ENCODE assay signal across 8 cellular contexts in the genomic region with DNA sequence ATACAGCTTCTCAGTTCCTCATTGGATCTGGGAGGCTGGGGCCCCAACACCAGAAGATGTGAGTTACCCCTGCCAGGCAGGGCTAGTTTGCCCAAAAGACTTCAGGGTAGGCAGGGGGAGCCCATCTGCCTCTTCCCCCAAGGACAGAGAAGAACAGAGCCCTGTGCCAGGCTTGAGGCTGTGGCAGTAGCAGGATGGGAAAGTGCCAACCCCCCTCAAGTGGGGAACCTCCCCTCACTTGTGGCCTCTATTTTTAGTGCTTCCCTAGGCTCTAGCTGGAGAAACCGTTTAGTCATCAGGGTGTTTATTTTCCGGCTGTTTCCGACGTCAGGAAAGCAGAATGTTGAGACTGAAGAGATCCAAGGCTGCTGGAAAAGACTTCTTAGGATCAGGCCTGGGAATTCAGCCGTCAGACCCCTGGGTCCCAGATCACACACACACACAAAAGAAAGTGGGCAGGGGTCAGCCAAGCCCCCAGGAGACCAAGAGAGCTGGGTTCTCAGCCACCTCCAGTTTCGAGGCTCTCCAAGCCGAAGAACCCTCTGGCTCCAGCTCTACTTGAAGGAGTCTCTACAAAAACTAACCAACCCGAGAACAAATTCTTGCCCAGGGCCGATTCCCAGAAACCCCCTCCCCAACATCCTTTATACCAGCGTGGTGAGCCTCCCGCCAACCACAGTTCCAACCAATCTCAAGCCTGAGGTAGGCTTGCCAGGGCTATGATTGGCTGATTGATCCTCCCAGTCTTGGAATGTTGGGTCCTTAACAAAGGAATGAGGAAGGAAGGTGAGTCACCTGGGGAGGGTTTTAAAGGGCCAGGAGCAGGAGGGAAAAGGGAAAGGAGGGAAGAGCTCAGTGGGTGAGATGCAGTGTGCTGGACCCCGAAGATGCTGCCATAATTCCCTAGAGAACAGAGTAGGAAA. TPM values are rescaled to one million over a fixed set of nuclear protein-coding genes. Genes with fewer than 3 reads are reported as not detected.
DNase-seq lines count a peak whose midpoint lies in the region; ATAC-seq and TF ChIP-seq lines count a peak whose summit lies in the region.

No MANE protein-coding gene starts in this region.

- peaks cover 25% of the 10 kb centered on the region for H3K79me2 ChIP-seq in Karpas-422 (ENCODE audit: low read length)

- CTCF ChIA-PET in CD4-positive, alpha-beta memory T cell (lab: Charles Lee; ENCODE audit: partially characterized antibody), result interaction anchor here (0.8 to 11.5 kb wide), 5 partner anchors 17 to 124 kb away, joined by 3 to 257 read pairs (median 4); partner anchors contain the start of gene GPATCH4

- H3K9me3 ChIP-seq in CD4-positive, alpha-beta memory T cell (ENCODE audit: control insufficient read depth in 1 of 2, low read length in 2 of 2), result no peaks in the 10 kb centered on the region
- H3K9me3 ChIP-seq in Karpas-422 (ENCODE audit: low read length), result no peaks in the 10 kb centered on the region

- peaks cover 47 to 76% (median 57%) of the 10 kb centered on the region in 4 donors for H3K4me1 Mint-ChIP-seq in CD4-positive, alpha-beta memory T cell
- peaks cover 70% of the 10 kb centered on the region for H3K4me1 Mint-ChIP-seq in activated naive CD8-positive, alpha-beta T cell (ENCODE audit: low read depth)
- peaks cover 30% of the 10 kb centered on the region for H3K4me1 Mint-ChIP-seq in glutamatergic neuron (ENCODE audit: low read depth, unreplicated experiment)

- no peak for TF ChIP-seq CTCF in glutamatergic neuron (IDR thresholded peaks at IDR 0.05; ENCODE audit: partially characterized antibody, unreplicated experiment)

- peak overlapping the region; percentile 32; the same call in 1 of the 2 replicates for H2AFZ ChIP-seq in Karpas-422 (ENCODE audit: low read length)

- no peak for ATAC-seq in HG03139 (IDR thresholded peaks at IDR 0.05; ENCODE audit: unreplicated experiment)

- H3K27me3 Mint-ChIP-seq in CD4-positive, alpha-beta memory T cell, result peaks cover 0 to 2% of the 10 kb centered on the region in 2 donors
- no peaks in the 10 kb centered on the region for H3K27me3 Mint-ChIP-seq in activated naive CD8-positive, alpha-beta T cell
- peaks cover 28% of the 10 kb centered on the region for H3K27me3 Mint-ChIP-seq in glutamatergic neuron (ENCODE audit: unreplicated experiment)

- H3K36me3 Mint-ChIP-seq in CD4-positive, alpha-beta memory T cell, result peaks cover 0 to 23% of the 10 kb centered on the region in 2 donors
- no peaks in the 10 kb centered on the region for H3K36me3 Mint-ChIP-seq in activated naive CD8-positive, alpha-beta T cell
- H3K36me3 Mint-ChIP-seq in glutamatergic neuron (ENCODE audit: unreplicated experiment), result no peaks in the 10 kb centered on the region

- H3K4me3 Mint-ChIP-seq in CD4-positive, alpha-beta memory T cell, result peak overlapping the region in 7 of 8 donors; percentile 12 to 95 (median 79)
- H3K4me3 Mint-ChIP-seq in activated naive CD8-positive, alpha-beta T cell, result peak overlapping the region; percentile 83
- H3K4me3 Mint-ChIP-seq in glutamatergic neuron (ENCODE audit: unreplicated experiment), result no peak overlapping the region

- H3K27me3 ChIP-seq in CD4-positive, alpha-beta memory T cell (ENCODE audit: insufficient read depth, low read length), result no peaks in the 10 kb centered on the region
- no peaks in the 10 kb centered on the region for H3K27me3 ChIP-seq in Karpas-422 (ENCODE audit: low read length)

- H3K9ac ChIP-seq in Karpas-422 (ENCODE audit: low read length), result peak overlapping the region; percentile 31; the same call in 1 of the 2 replicates

- DNase-seq in CD4-positive, alpha-beta memory T cell, result no peak
- DNase-seq in Karpas-422 (peak; percentile 44), glutamatergic neuron (no peak), non-pigmented ciliary epithelial cell (ENCODE audit: low read depth) (peak; percentile 78), mesenteric fat pad (ENCODE audit: low spot score) (no peak), NCI-H2171 treated with DMSO at 0.1 percent for 48 hours (lab: John Stamatoyannopoulos, UW) (no peak)

- H3K36me3 ChIP-seq in CD4-positive, alpha-beta memory T cell (ENCODE audit: insufficient read depth, low read length), result no peaks in the 10 kb centered on the region
- no peaks in the 10 kb centered on the region for H3K36me3 ChIP-seq in Karpas-422 (ENCODE audit: insufficient read depth, low read length)

- H3K9me2 ChIP-seq in Karpas-422 (replicated peaks; ENCODE audit: insufficient read depth, low read length), result no peaks in the 10 kb centered on the region

- H3K9me3 Mint-ChIP-seq in CD4-positive, alpha-beta memory T cell, result peaks cover 0 to 3% (median 0%) of the 10 kb centered on the region in 8 donors
- H3K9me3 Mint-ChIP-seq in activated naive CD8-positive, alpha-beta T cell (ENCODE audit: low read depth), result no peaks in the 10 kb centered on the region
- peaks cover 25% of the 10 kb centered on the region for H3K9me3 Mint-ChIP-seq in glutamatergic neuron (ENCODE audit: unreplicated experiment)

- H3K4me1 ChIP-seq in CD4-positive, alpha-beta memory T cell (ENCODE audit: insufficient read depth, low read length), result peaks cover 70% of the 10 kb centered on the region
- H3K4me1 ChIP-seq in Karpas-422 (ENCODE audit: low read length), result peaks cover 69% of the 10 kb centered on the region

- POLR2A ChIA-PET in CD4-positive, alpha-beta memory T cell (lab: Charles Lee; ENCODE audit: partially characterized antibody), result interaction anchor here (0.8 to 14.1 kb wide), 10 partner anchors 16 to 1894 kb away, joined by 3 to 376 read pairs (median 10); partner anchors contain the start of genes ISG20L2, MRPL24, NAXE and PRCC

- peak overlapping the region; percentile 94 for H3K27ac ChIP-seq in CD4-positive, alpha-beta memory T cell (ENCODE audit: low read depth, low read length)
- H3K27ac ChIP-seq in Karpas-422 (ENCODE audit: low read length), result peak overlapping the region; percentile 99

- peak overlapping the region; percentile 90 for H3K4me2 ChIP-seq in Karpas-422 (ENCODE audit: low read depth, low read length, poor library complexity, severe bottlenecking)

- H3K27ac Mint-ChIP-seq in CD4-positive, alpha-beta memory T cell, result peak overlapping the region; percentile 95 to 100 (median 99)
- peak overlapping the region; percentile 99 for H3K27ac Mint-ChIP-seq in activated naive CD8-positive, alpha-beta T cell
- peak overlapping the region; percentile 46 for H3K27ac Mint-ChIP-seq in glutamatergic neuron (ENCODE audit: unreplicated experiment)

- H4K20me1 ChIP-seq in Karpas-422 (ENCODE audit: insufficient read depth, low read depth, low read length), result peaks cover 5% of the 10 kb centered on the region; the same call in 1 of the 2 replicates

- intact Hi-C loops in CD4-positive, alpha-beta memory T cell (cut with micrococcal nuclease), result loop anchor here (10.0 kb wide), 1 partner anchor 408 kb away; no protein-coding TSS in a partner anchor

- H3K4me3 ChIP-seq in CD4-positive, alpha-beta memory T cell (ENCODE audit: low read length in 2 of 2), result peak overlapping the region; percentile 1 to 9
- H3K4me3 ChIP-seq in Karpas-422 (ENCODE audit: low read length), result no peak overlapping the region

RNA-seq across cellular contexts. Expression of gene MEF2D, which starts 2.4 kb away (rescaled TPM):
- 10 to 100 TPM; 65.0 to 69.6 TPM for total RNA-seq in CD4-positive, alpha-beta memory T cell
- 10 to 100 TPM in 1 of 2 donors, 1 to 10 TPM in 1; 4.2 to 13.8 TPM for polyA plus RNA-seq in CD4-positive, alpha-beta memory T cell
- 22.3 and 24.7 TPM in 2 replicates for total RNA-seq in Karpas-422 (2014; rRNA removed; shearing (Covaris generic); ENCODE audit: low replicate concordance)
- 50.0 TPM for total RNA-seq in glutamatergic neuron (ENCODE audit: unreplicated experiment)
- total RNA-seq in mesenteric fat pad, result 38.7 TPM

Comparison
In these comparisons a context has a peak if more than half of its experiments do, and no peak if none do; other contexts are left out.
1. DNase-seq: peak in Karpas-422 (single experiment) and non-pigmented ciliary epithelial cell (single experiment); none in CD4-positive, alpha-beta memory T cell (0 of 5), glutamatergic neuron (single experiment), mesenteric fat pad (single experiment) and NCI-H2171 treated with DMSO at 0.1 percent for 48 hours (single experiment).
2. H3K27ac Mint-ChIP-seq: peak in every context shown above with its lines; median percentile 99 in CD4-positive, alpha-beta memory T cell; 99 in activated naive CD8-positive, alpha-beta T cell; 46 in glutamatergic neuron.